ENCODE assay signal across 11 cellular contexts in genomic region chr4:140653718-140654515, GRCh38.
DNase-seq lines count a peak whose midpoint lies in the region; TF ChIP-seq lines count a peak whose summit lies in the region.
"Had no signal": no experiment of that assay in that cellular context is flagged by ENCODE, and none has a peak within 500 bp of the region (broad histone marks: within the 10 kb centered on the region; RNA-seq: fewer than 3 reads in every experiment).

No MANE protein-coding gene starts in this region.

- H3K4me1 ChIP-seq in HUES6 (ENCODE audit: control insufficient read depth, insufficient read depth, low read length) = peaks cover 21% of the 10 kb centered on the region
- peaks cover 0 to 4% (median 0%) of the 10 kb centered on the region in 6 donors for H3K4me1 ChIP-seq in spleen

- no peaks in the 10 kb centered on the region for H3K4me1 Mint-ChIP-seq in activated CD4-positive, alpha-beta T cell treated with anti-CD3 and anti-CD28 coated beads, Interleukin-2, amount 10 ng/mL, durations not matched to agents 24 days and 14 days

- H3K9ac ChIP-seq in HUES6 (ENCODE audit: low read length) = peak overlapping the region; percentile 50

- no peak overlapping the region for H3K4me3 ChIP-seq in HUES6 (ENCODE audit: low read depth, low read length)
- H3K4me3 ChIP-seq in brain microvascular endothelial cell (ENCODE audit: low read depth, low read length) = no peak overlapping the region
- peak overlapping the region in 2 of 8 donors; percentile 6 to 25 for H3K4me3 ChIP-seq in spleen

- no peak for TF ChIP-seq POLR2A in spleen (IDR thresholded peaks at IDR 0.05)

- H3K27me3 Mint-ChIP-seq in activated CD4-positive, alpha-beta T cell treated with anti-CD3 and anti-CD28 coated beads, Interleukin-2, amount 10 ng/mL, durations not matched to agents 24 days and 14 days = peaks cover 15% of the 10 kb centered on the region

- DNase-seq in brain microvascular endothelial cell = peak; percentile 31
- peak; percentile 82 for DNase-seq in iris pigment epithelial cell (ENCODE audit: low read depth)
- DNase-seq in spleen = no peak
- DNase-seq in activated CD4-positive, CD25-positive, alpha-beta regulatory T cell (lab: John Stamatoyannopoulos, UW) = no peak
- DNase-seq in NCI-H2029 treated with DMSO at 0.1 percent for 48 hours (lab: John Stamatoyannopoulos, UW) = no peak
- no peak for DNase-seq in GF-D8 (lab: John Stamatoyannopoulos, UW)
- no peak for DNase-seq in activated CD4-positive, alpha-beta T cell treated with anti-CD3 and anti-CD28 coated beads, Interleukin-2, amount 10 ng/mL, durations not matched to agents 24 days and 14 days
- DNase-seq: DMS153, immature natural killer cell, sigmoid colon had no signal

- no peaks in the 10 kb centered on the region for H3K36me3 Mint-ChIP-seq in activated CD4-positive, alpha-beta T cell treated with anti-CD3 and anti-CD28 coated beads, Interleukin-2, amount 10 ng/mL, durations not matched to agents 24 days and 14 days (ENCODE audit: low read depth)
- H3K36me3 Mint-ChIP-seq: immature natural killer cell had no signal

- H3K4me3 Mint-ChIP-seq in activated CD4-positive, alpha-beta T cell treated with anti-CD3 and anti-CD28 coated beads, Interleukin-2, amount 10 ng/mL, durations not matched to agents 24 days and 14 days = no peak overlapping the region
- H3K4me3 Mint-ChIP-seq: immature natural killer cell had no signal

- no peaks in the 10 kb centered on the region for H3K9me3 ChIP-seq in HUES6 (ENCODE audit: control insufficient read depth, insufficient read depth, low read depth, low read length)
- no peaks in the 10 kb centered on the region for H3K9me3 ChIP-seq in spleen
- H3K9me3 ChIP-seq: sigmoid colon had no signal

- 47 to 74% (median 72%) methylated on average over 8 of the region's 8 CpGs for WGBS in spleen, 5 donors

- H3K27ac Mint-ChIP-seq in activated CD4-positive, alpha-beta T cell treated with anti-CD3 and anti-CD28 coated beads, Interleukin-2, amount 10 ng/mL, durations not matched to agents 24 days and 14 days = no peak overlapping the region
- H3K27ac Mint-ChIP-seq: immature natural killer cell had no signal

- H3K9me3 Mint-ChIP-seq in activated CD4-positive, alpha-beta T cell treated with anti-CD3 and anti-CD28 coated beads, Interleukin-2, amount 10 ng/mL, durations not matched to agents 24 days and 14 days = no peaks in the 10 kb centered on the region
- H3K9me3 Mint-ChIP-seq: immature natural killer cell had no signal

- no peaks in the 10 kb centered on the region for H3K27me3 ChIP-seq in HUES6 (ENCODE audit: control insufficient read depth, insufficient read depth, low read length)
- H3K27me3 ChIP-seq in brain microvascular endothelial cell (replicated peaks) = no peaks in the 10 kb centered on the region
- no peaks in the 10 kb centered on the region for H3K27me3 ChIP-seq in spleen (replicated peaks in 1 of 7)
- H3K27me3 ChIP-seq: sigmoid colon had no signal

- H3K27ac ChIP-seq in HUES6 (ENCODE audit: low read depth, low read length) = peak overlapping the region; percentile 73
- no peak overlapping the region for H3K27ac ChIP-seq in brain microvascular endothelial cell
- H3K27ac ChIP-seq in spleen = peak overlapping the region; percentile 8 to 84 (median 72)

- intact Hi-C loops in spleen (cut with DNase I; ENCODE audit: low total_unique reads) = no loop called here
- intact Hi-C loops in activated CD4-positive, alpha-beta T cell treated with anti-CD3 and anti-CD28 coated beads, Interleukin-2, amount 10 ng/mL, durations not matched to agents 24 days and 14 days (cut with micrococcal nuclease) = no loop called here

- TF ChIP-seq CTCF in brain microvascular endothelial cell (IDR thresholded peaks at IDR 0.05; ENCODE audit: low read depth, low read length, missing control alignments) (no peak), spleen (IDR thresholded peaks at IDR 0.05 in 8 of 11, conservative IDR thresholded peaks at IDR 0.05 in 3 of 11) (no peak)

- in situ Hi-C loops in brain microvascular endothelial cell (cut with HindIII; ENCODE audit: low pct_ligation_motif_present, low sequenced_read_pairs) = no loop called here

- H3K36me3 ChIP-seq in HUES6 (ENCODE audit: control insufficient read depth, insufficient read depth, low read length) (no peaks in the 10 kb centered on the region), brain microvascular endothelial cell (replicated peaks) (peaks cover 10% of the 10 kb centered on the region), spleen (peaks cover 0 to 96% (median 42%) of the 10 kb centered on the region in 6 donors)

Comparison
In these comparisons a context has a peak if more than half of its experiments do, and no peak if none do; other contexts are left out.
1. DNase-seq: peak in brain microvascular endothelial cell (single experiment) and iris pigment epithelial cell (single experiment); none in spleen (single experiment), activated CD4-positive, CD25-positive, alpha-beta regulatory T cell (0 of 4), NCI-H2029 treated with DMSO at 0.1 percent for 48 hours (single experiment), GF-D8 (single experiment) and activated CD4-positive, alpha-beta T cell treated with anti-CD3 and anti-CD28 coated beads, Interleukin-2, amount 10 ng/mL, durations not matched to agents 24 days and 14 days (single experiment).